9 cellular contexts compared by ENCODE assay signal in the genomic region with DNA sequence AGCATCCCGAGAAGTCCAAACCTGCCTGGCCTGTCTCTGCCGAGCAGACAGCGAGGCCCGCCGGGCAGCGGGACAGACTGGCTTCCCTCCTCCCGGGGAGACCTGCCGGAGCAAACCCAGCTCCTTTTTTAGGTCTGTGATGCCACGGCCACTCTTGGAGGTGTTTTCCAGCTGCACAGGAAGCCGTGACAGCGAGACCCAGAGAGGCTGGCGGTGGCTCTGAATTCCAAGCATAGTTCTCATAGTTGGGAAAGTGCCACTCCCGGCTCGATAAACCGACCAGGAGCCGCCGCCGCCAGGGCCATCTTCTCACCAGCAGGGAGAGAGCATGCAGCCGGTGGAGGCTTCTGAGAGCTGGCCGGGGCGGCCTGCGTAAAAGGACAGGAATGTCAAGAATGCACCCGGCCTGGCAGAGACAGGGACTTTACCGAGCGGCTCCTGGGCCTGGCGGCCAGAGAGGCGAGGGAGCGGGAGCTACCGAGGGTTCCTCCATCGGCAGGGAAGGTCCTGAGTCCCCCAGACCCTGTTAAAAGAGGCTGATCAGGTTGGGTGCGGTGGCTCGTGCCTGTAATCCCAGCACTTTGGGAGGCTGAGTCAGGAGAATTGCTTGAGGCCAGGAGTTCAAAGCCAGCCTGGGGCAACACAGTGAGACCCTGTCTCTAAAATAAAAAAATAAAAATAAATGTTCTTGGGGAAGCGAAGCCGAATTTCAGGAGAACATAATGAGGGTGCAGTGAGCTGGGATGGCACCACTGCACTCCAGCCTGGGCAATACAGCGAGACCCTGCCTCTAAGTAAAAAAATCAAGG.
A peak's percentile ranks its signal among the peaks of the same experiment; 100 is the strongest.
DNase-seq lines count a peak whose midpoint lies in the region; ATAC-seq, FAIRE-seq and TF ChIP-seq lines count a peak whose summit lies in the region.
"Had no signal": no experiment of that assay in that cellular context is flagged by ENCODE, and none has a peak within 500 bp of the region (broad histone marks: within the 10 kb centered on the region; RNA-seq: fewer than 3 reads in every experiment).

No MANE protein-coding gene starts in this region.

- H3K27ac ChIP-seq in mammary epithelial cell (ENCODE audit: insufficient read depth, low read depth, low read length) (peak overlapping the region; percentile 84), kidney (ENCODE audit: low read depth in 2 of 2, low read length in 2 of 2) (peak overlapping the region; percentile 76 to 92), subcutaneous abdominal adipose tissue (ENCODE audit: low read depth, low read length) (peak overlapping the region; percentile 67)

- no peak for FAIRE-seq in kidney (lab: Jason Lieb, UNC)

- ATAC-seq in GM21423 (IDR thresholded peaks at IDR 0.05; ENCODE audit: unreplicated experiment) (no peak), GM18858 (IDR thresholded peaks at IDR 0.05; ENCODE audit: unreplicated experiment) (no peak)

- in situ Hi-C loops in mammary epithelial cell (cut with MboI; ENCODE audit: low sequenced_read_pairs in 2 of 2), result loop anchor here in 1 of 2 donors (10.0 kb wide), 1 partner anchor 66 kb away; a partner anchor contains a TSS

- intact Hi-C loops in mammary epithelial cell (cut with micrococcal nuclease), result loop anchor here (1.0 to 10.0 kb wide), 4 partner anchors 12 to 796 kb away; no protein-coding TSS in a partner anchor
- intact Hi-C loops in kidney (cut with DNase I), result no loop called here

- TSS peak; percentile 71 for BruUV-seq in mammary epithelial cell (replicated peaks; lab: Mats Ljungman, UMichigan)

- H3K36me3 ChIP-seq in mammary epithelial cell (ENCODE audit: insufficient read depth, low read length) (no peaks in the 10 kb centered on the region), kidney (ENCODE audit: control insufficient read depth in 1 of 2, insufficient read depth in 2 of 2, low read length in 2 of 2) (no peaks in the 10 kb centered on the region), subcutaneous abdominal adipose tissue (ENCODE audit: control insufficient read depth in 5 of 5, insufficient read depth in 5 of 5, low read length in 5 of 5) (no peaks in the 10 kb centered on the region)

- no peaks in the 10 kb centered on the region for H3K9me3 ChIP-seq in mammary epithelial cell (replicated peaks; ENCODE audit: insufficient read depth, low read length)
- no peaks in the 10 kb centered on the region for H3K9me3 ChIP-seq in kidney (ENCODE audit: control insufficient read depth in 1 of 2, low read length in 2 of 2)
- H3K9me3 ChIP-seq in subcutaneous abdominal adipose tissue (ENCODE audit: control insufficient read depth in 5 of 5, low read length in 5 of 5), result no peaks in the 10 kb centered on the region

- WGBS in mammary epithelial cell (ENCODE audit: low coverage, missing lambda C conversion rate), result 9% methylated on average over 13 of the region's 35 CpGs

- CTCF ChIA-PET in mammary epithelial cell (lab: Charles Lee; ENCODE audit: low non-redundant PET), result interaction anchor here (0.6 kb wide), 1 partner anchor 71 kb away, joined by 3 read pairs; no protein-coding TSS in a partner anchor

- TF ChIP-seq CTCF in mammary epithelial cell (conservative IDR thresholded peaks at IDR 0.05 in 1 of 2, IDR thresholded peaks at IDR 0.05 in 1 of 2; ENCODE audit: extremely low read depth in 1 of 2, insufficient read depth in 1 of 2, low read depth in 1 of 2, low read length in 2 of 2), result peak; percentile 6 to 45
- TF ChIP-seq CTCF in kidney (IDR thresholded peaks at IDR 0.05; ENCODE audit: borderline replicate concordance, extremely low read depth, insufficient read depth), result no peak

- dilution Hi-C loops in mammary epithelial cell (cut with HindIII; ENCODE audit: low sequenced_read_pairs), result no loop called here

- H3K4me1 ChIP-seq in mammary epithelial cell (ENCODE audit: insufficient read depth, low read length), result peaks cover 36% of the 10 kb centered on the region
- peaks cover 17 to 26% of the 10 kb centered on the region in 2 donors for H3K4me1 ChIP-seq in kidney (ENCODE audit: control insufficient read depth in 1 of 2, insufficient read depth in 1 of 2, low read depth in 1 of 2, low read length in 2 of 2)
- H3K4me1 ChIP-seq in subcutaneous abdominal adipose tissue (ENCODE audit: control insufficient read depth in 5 of 5, insufficient read depth in 5 of 5, low read length in 5 of 5), result peaks cover 10 to 53% (median 44%) of the 10 kb centered on the region in 5 donors

- DNase-seq in HPDE6-E6E7 (ENCODE audit: extremely low spot score), result peak; percentile 94
- DNase-seq in mammary epithelial cell, result peak; percentile 94
- peak; percentile 97 for DNase-seq in kidney
- no peak for DNase-seq in NCI-H1694 (lab: John Stamatoyannopoulos, UW)
- no peak for DNase-seq in T-helper 9 cell
- DNase-seq: occipital lobe had no signal

- H4K20me1 ChIP-seq in mammary epithelial cell (ENCODE audit: insufficient read depth, low read length), result no peaks in the 10 kb centered on the region

- H3K4me3 ChIP-seq in mammary epithelial cell (replicated peaks in 1 of 3; ENCODE audit: insufficient read depth in 1 of 3, low read depth in 2 of 3, low read length in 3 of 3), result peak overlapping the region in 2 of 3 experiments; percentile 2 to 21
- peak overlapping the region in 1 of 2 donors; percentile 6 for H3K4me3 ChIP-seq in kidney (ENCODE audit: low read length in 2 of 2)
- peak overlapping the region in 3 of 5 donors; percentile 14 to 39 (median 26) for H3K4me3 ChIP-seq in subcutaneous abdominal adipose tissue (ENCODE audit: low read depth in 1 of 5, low read length in 5 of 5)

- H3K9ac ChIP-seq in mammary epithelial cell (ENCODE audit: insufficient read depth, low read length) (peak overlapping the region; percentile 69), kidney (ENCODE audit: low read length in 2 of 2) (peak overlapping the region; percentile 59 to 69), subcutaneous abdominal adipose tissue (ENCODE audit: low read length in 5 of 5) (peak overlapping the region in 2 of 5 donors; percentile 52 to 56)

- peak overlapping the region; percentile 74 for H2AFZ ChIP-seq in mammary epithelial cell (ENCODE audit: low read depth, low read length)

- H3K27me3 ChIP-seq in mammary epithelial cell (ENCODE audit: insufficient read depth, low read length), result no peaks in the 10 kb centered on the region
- no peaks in the 10 kb centered on the region for H3K27me3 ChIP-seq in subcutaneous abdominal adipose tissue (ENCODE audit: control insufficient read depth in 5 of 5, insufficient read depth in 4 of 5, low read length in 5 of 5)

- peak overlapping the region; percentile 83 for H3K4me2 ChIP-seq in mammary epithelial cell (ENCODE audit: insufficient read depth, low read depth, low read length)

- no peaks in the 10 kb centered on the region for H3K79me2 ChIP-seq in mammary epithelial cell (ENCODE audit: insufficient read depth, low read length)

Comparison
In these comparisons a context has a peak if more than half of its experiments do, and no peak if none do; other contexts are left out.
1. DNase-seq: peak in HPDE6-E6E7 (single experiment), mammary epithelial cell (single experiment) and kidney (single experiment); none in NCI-H1694 (single experiment) and T-helper 9 cell (single experiment).
2. Peak in every context shown above with its lines, with median percentiles within 50 percentile points of each other: H3K27ac ChIP-seq.